8 cellular contexts compared by ENCODE assay signal in genomic region chr17:79294459-79295071, GRCh38.
A peak's percentile ranks its signal among the peaks of the same experiment; 100 is the strongest.
DNase-seq lines count a peak whose midpoint lies in the region; ATAC-seq and TF ChIP-seq lines count a peak whose summit lies in the region.

No MANE protein-coding gene starts in this region.

- H3K9ac ChIP-seq in MM.1S (ENCODE audit: low read length), result no peak overlapping the region

- H3K36me3 ChIP-seq in MM.1S (replicated peaks; ENCODE audit: insufficient read depth, low read length), result no peaks in the 10 kb centered on the region

- peaks cover 93% of the 10 kb centered on the region for H3K27me3 ChIP-seq in MM.1S (replicated peaks; ENCODE audit: insufficient read depth, low read length)

- H3K4me2 ChIP-seq in MM.1S (ENCODE audit: low read depth, low read length), result no peak overlapping the region

- H3F3A ChIP-seq in MM.1S (ENCODE audit: insufficient read depth, low read length), result no peaks in the 10 kb centered on the region

- no peak overlapping the region for H3K27ac ChIP-seq in MM.1S (ENCODE audit: low read length)

- ATAC-seq in left ventricle myocardium superior (peak; percentile 64), HG03457 (IDR thresholded peaks at IDR 0.05; ENCODE audit: unreplicated experiment) (no peak), HG03460 (IDR thresholded peaks at IDR 0.05; ENCODE audit: unreplicated experiment) (no peak)

- H3K4me1 ChIP-seq in MM.1S (ENCODE audit: low read length), result no peaks in the 10 kb centered on the region

- no peaks in the 10 kb centered on the region for H3K79me2 ChIP-seq in MM.1S (ENCODE audit: low read length)

- no peaks in the 10 kb centered on the region for H4K20me1 ChIP-seq in MM.1S (ENCODE audit: insufficient read depth, low read length)

- in situ Hi-C loops in G401 (cut with HindIII; ENCODE audit: low sequenced_read_pairs), result no loop called here

- no peak overlapping the region for H3K4me3 ChIP-seq in MM.1S (ENCODE audit: low read length)

- no peaks in the 10 kb centered on the region for H3K9me2 ChIP-seq in MM.1S (replicated peaks; ENCODE audit: insufficient read depth, low read length)

- no peaks in the 10 kb centered on the region for H3K9me3 ChIP-seq in MM.1S (replicated peaks; ENCODE audit: insufficient read depth, low read length)

- DNase-seq in AG08396 (ENCODE audit: low spot score) (peak; percentile 54), MM.1S (peak; percentile 49), activated T-helper 1 cell treated with Interleukin-2 at 50 U/mL for 16 hours (ENCODE audit: low read depth) (peak; percentile 3), left ventricle myocardium superior (peak; percentile 76), G401 (ENCODE audit: low spot score) (no peak)
- DNase-seq in stimulated activated CD4-positive, alpha-beta T cell treated with anti-CD3 and anti-CD28 coated beads, Interleukin-15, amount 100 ng/mL, for 24 hours, result peak; percentile 51

- no peak for TF ChIP-seq CTCF in MM.1S (IDR thresholded peaks at IDR 0.05; ENCODE audit: low read length)

- intact Hi-C loops in left ventricle myocardium superior (cut with micrococcal nuclease), result no loop called here

- no peak overlapping the region for H2AFZ ChIP-seq in MM.1S (ENCODE audit: low read length)
